ENCODE assay signal across 9 cellular contexts in the genomic region with DNA sequence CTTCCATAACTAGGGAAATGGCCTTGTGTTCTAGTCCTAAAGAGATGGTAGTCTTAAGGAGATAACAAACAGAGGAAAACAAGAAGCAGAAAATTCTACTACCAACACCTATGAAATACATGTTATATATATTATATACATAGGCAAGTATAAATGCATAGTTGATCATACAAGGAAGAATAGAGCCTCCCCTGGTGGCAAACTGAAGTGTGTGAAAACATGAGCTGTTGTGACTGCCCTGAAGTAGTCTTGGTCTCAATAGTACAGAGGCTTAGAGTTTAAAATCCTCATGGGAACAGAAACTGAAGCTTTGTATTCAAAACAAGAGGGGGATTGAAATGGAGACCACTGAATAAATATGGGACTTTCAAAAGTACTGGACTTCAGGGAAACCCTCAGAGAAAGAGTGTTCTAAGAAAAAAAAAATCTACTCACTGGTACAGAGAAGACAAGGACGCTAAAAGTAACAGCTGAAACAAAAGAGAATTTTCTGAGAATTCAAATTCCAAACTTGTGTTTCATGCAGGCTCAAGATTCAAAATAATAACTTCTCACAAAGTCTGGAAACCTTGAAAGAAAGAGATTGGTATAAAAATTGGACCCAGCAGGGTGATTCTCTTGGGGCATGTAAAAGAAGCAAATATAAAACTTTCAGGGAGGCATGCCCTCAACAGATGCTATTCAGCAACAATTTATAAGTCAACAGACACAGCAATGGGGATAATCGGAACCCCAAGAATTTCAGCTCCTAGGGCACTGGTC. TPM values are rescaled to one million over a fixed set of nuclear protein-coding genes. Genes with fewer than 3 reads are reported as not detected.
DNase-seq lines count a peak whose midpoint lies in the region; ATAC-seq and TF ChIP-seq lines count a peak whose summit lies in the region.
"Had no signal": no experiment of that assay in that cellular context is flagged by ENCODE, and none has a peak within 500 bp of the region (broad histone marks: within the 10 kb centered on the region; RNA-seq: fewer than 3 reads in every experiment).

No MANE protein-coding gene starts in this region.

- peaks cover 10% of the 10 kb centered on the region for H3K4me1 Mint-ChIP-seq in CD8-positive, alpha-beta T cell (ENCODE audit: low read depth)
- H3K4me1 Mint-ChIP-seq in chondrocyte (ENCODE audit: low read depth) = no peaks in the 10 kb centered on the region

- intact Hi-C loops in CD8-positive, alpha-beta T cell (cut with DNase I, micrococcal nuclease) = loop anchor here (1.0 to 10.0 kb wide), 8 partner anchors 60 to 788 kb away; a partner anchor contains a TSS
- intact Hi-C loops in testis (cut with DNase I; ENCODE audit: low total_unique reads) = no loop called here

- WGBS in testis, 2 donors = 75 to 78% methylated on average over 2 of the region's 2 CpGs

- H3K27me3 Mint-ChIP-seq in CD8-positive, alpha-beta T cell (ENCODE audit: low read depth) = no peaks in the 10 kb centered on the region
- no peaks in the 10 kb centered on the region for H3K27me3 Mint-ChIP-seq in chondrocyte (ENCODE audit: low read depth)
- H3K27me3 Mint-ChIP-seq: IgD-negative memory B cell had no signal

- no peaks in the 10 kb centered on the region for H3K9me3 ChIP-seq in CD8-positive, alpha-beta T cell (ENCODE audit: low read length)
- no peaks in the 10 kb centered on the region for H3K9me3 ChIP-seq in testis

- peak; percentile 70 for TF ChIP-seq CTCF in CD8-positive, alpha-beta T cell (IDR thresholded peaks at IDR 0.05)
- peak; percentile 48 for TF ChIP-seq CTCF in LNCaP clone FGC (IDR thresholded peaks at IDR 0.05; ENCODE audit: control insufficient read depth, extremely low read depth, insufficient read depth)
- peak; percentile 73 for TF ChIP-seq CTCF in chondrocyte (IDR thresholded peaks at IDR 0.05)
- peak in 1 of 3 experiments; percentile 32 for TF ChIP-seq CTCF in testis (IDR thresholded peaks at IDR 0.05)

- peak in 4 of 7 experiments; percentile 14 to 34 (median 28) for DNase-seq in CD8-positive, alpha-beta T cell
- DNase-seq in LNCaP clone FGC (ENCODE audit: low read depth) = no peak
- no peak for DNase-seq in chondrocyte (ENCODE audit: low spot score)
- DNase-seq in testis = peak; percentile 21
- DNase-seq in NOMO-1 (lab: John Stamatoyannopoulos, UW; ENCODE audit: unreplicated experiment in 2 of 2) = no peak
- no peak for DNase-seq in medulla oblongata (ENCODE audit: extremely low spot score)

- H3K36me3 ChIP-seq in CD8-positive, alpha-beta T cell (ENCODE audit: insufficient read depth, low read length) = no peaks in the 10 kb centered on the region
- no peaks in the 10 kb centered on the region for H3K36me3 ChIP-seq in testis (ENCODE audit: low read depth, missing control alignments)

- H3K4me1 ChIP-seq in CD8-positive, alpha-beta T cell (ENCODE audit: insufficient read depth, low read length) = no peaks in the 10 kb centered on the region
- no peaks in the 10 kb centered on the region for H3K4me1 ChIP-seq in testis

- peaks cover 3% of the 10 kb centered on the region for H3K9me3 Mint-ChIP-seq in CD8-positive, alpha-beta T cell
- peaks cover 6% of the 10 kb centered on the region for H3K9me3 Mint-ChIP-seq in chondrocyte (ENCODE audit: low read depth)

- peaks cover 1% of the 10 kb centered on the region for H3K36me3 Mint-ChIP-seq in CD8-positive, alpha-beta T cell
- H3K36me3 Mint-ChIP-seq in chondrocyte (ENCODE audit: low read depth) = no peaks in the 10 kb centered on the region
- H3K36me3 Mint-ChIP-seq: IgD-negative memory B cell had no signal

- no peak overlapping the region for H3K4me3 Mint-ChIP-seq in CD8-positive, alpha-beta T cell
- no peak overlapping the region for H3K4me3 Mint-ChIP-seq in chondrocyte (ENCODE audit: unreplicated experiment)

- no peak overlapping the region for H3K27ac Mint-ChIP-seq in CD8-positive, alpha-beta T cell
- no peak overlapping the region for H3K27ac Mint-ChIP-seq in chondrocyte (ENCODE audit: unreplicated experiment)

- no peaks in the 10 kb centered on the region for H3K27me3 ChIP-seq in CD8-positive, alpha-beta T cell (ENCODE audit: insufficient read depth, low read length)
- no peaks in the 10 kb centered on the region for H3K27me3 ChIP-seq in testis

- peak; percentile 73 for ATAC-seq in CD8-positive, alpha-beta T cell
- peak; percentile 70 for ATAC-seq in GM19467 (IDR thresholded peaks at IDR 0.05; ENCODE audit: unreplicated experiment)
- no peak for ATAC-seq in GM21528 (IDR thresholded peaks at IDR 0.05; ENCODE audit: low FRiP score, unreplicated experiment)

- no peak for TF ChIP-seq POLR2A in testis (IDR thresholded peaks at IDR 0.05)

- POLR2A ChIA-PET in CD8-positive, alpha-beta T cell (lab: Charles Lee) = interaction anchor here (1.2 to 1.6 kb wide), 2 partner anchors 67 to 148 kb away, joined by 4 to 7 read pairs; no protein-coding TSS in a partner anchor

- CTCF ChIA-PET in CD8-positive, alpha-beta T cell (lab: Charles Lee) = interaction anchor here (0.5 to 2.3 kb wide), 29 partner anchors 11 to 560 kb away, joined by 3 to 22 read pairs (median 4); a partner anchor contains a TSS

- H3K27ac ChIP-seq in CD8-positive, alpha-beta T cell (ENCODE audit: low read depth, low read length) = no peak overlapping the region
- no peak overlapping the region for H3K27ac ChIP-seq in testis

- H3K4me3 ChIP-seq in CD8-positive, alpha-beta T cell (ENCODE audit: low read depth, low read length) = no peak overlapping the region
- H3K4me3 ChIP-seq in LNCaP clone FGC (ENCODE audit: low read depth, low read length) (no peak overlapping the region), testis (no peak overlapping the region)

RNA-seq across cellular contexts. Expression of a gene that starts 59.7 kb away (rescaled TPM):
- total RNA-seq in CD8-positive, alpha-beta T cell = 10 to 100 TPM; 41.0 to 44.4 TPM
- total RNA-seq in chondrocyte (0.35 to 0.77 TPM in 2 of 3 replicates, not detected in the other), testis (1 to 10 TPM; 4.4 to 5.5 TPM)
- 11.8 TPM for polyA plus RNA-seq in testis (ENCODE audit: insufficient read depth, low read depth, low replicate concordance)

Comparison
In these comparisons a context has a peak if more than half of its experiments do, and no peak if none do; other contexts are left out.
1. DNase-seq: peak in CD8-positive, alpha-beta T cell (4 of 7) and testis (single experiment); none in LNCaP clone FGC (single experiment), chondrocyte (single experiment), NOMO-1 (0 of 2) and medulla oblongata (single experiment).
2. RNA of a gene that starts 59.7 kb away (total RNA-seq): 41.0 to 44.4 TPM in CD8-positive, alpha-beta T cell; 4.4 to 5.5 TPM in testis and 0.35 to 0.77 TPM in chondrocyte; every median in the first group is over 4 times any median in the second.